10 cellular contexts compared by ENCODE assay signal in genomic region chr10:124975977-124976514, GRCh38. TPM values are rescaled to one million over a fixed set of nuclear protein-coding genes. Genes with fewer than 3 reads are reported as not detected.
DNase-seq lines count a peak whose midpoint lies in the region; ATAC-seq, FAIRE-seq and TF ChIP-seq lines count a peak whose summit lies in the region.
"Had no signal": no experiment of that assay in that cellular context is flagged by ENCODE, and none has a peak within 500 bp of the region (broad histone marks: within the 10 kb centered on the region; RNA-seq: fewer than 3 reads in every experiment).

No MANE protein-coding gene starts in this region.

- H3K4me3 Mint-ChIP-seq in endothelial cell (ENCODE audit: unreplicated experiment), result no peak overlapping the region

- peaks cover 2% of the 10 kb centered on the region for H3K27me3 Mint-ChIP-seq in endothelial cell (ENCODE audit: unreplicated experiment)

- no peaks in the 10 kb centered on the region for H3K9me3 Mint-ChIP-seq in endothelial cell (ENCODE audit: unreplicated experiment)

- no peak for TF ChIP-seq CTCF in endothelial cell (IDR thresholded peaks at IDR 0.05; ENCODE audit: unreplicated experiment)

- no peak for TF ChIP-seq POLR2A in GM12892 (IDR thresholded peaks at IDR 0.05; ENCODE audit: low read depth, low read length)

- peak overlapping the region; percentile 93 for H3K27ac Mint-ChIP-seq in endothelial cell (ENCODE audit: unreplicated experiment)

- peaks cover 14% of the 10 kb centered on the region for H3K36me3 Mint-ChIP-seq in endothelial cell (ENCODE audit: low read depth, unreplicated experiment)

- ATAC-seq in GM19372 (IDR thresholded peaks at IDR 0.05; ENCODE audit: low read depth, unreplicated experiment) (peak; percentile 61), HG03432 (IDR thresholded peaks at IDR 0.05; ENCODE audit: unreplicated experiment) (peak; percentile 64), GM21723 (IDR thresholded peaks at IDR 0.05; ENCODE audit: unreplicated experiment) (no peak), GM21576 (IDR thresholded peaks at IDR 0.05; ENCODE audit: unreplicated experiment) (no peak)
- ATAC-seq: SK-N-SH treated with all-trans-retinoic acid at 6 μM for 48 hours had no signal

- no peak for FAIRE-seq in GM12892 (lab: Jason Lieb, UNC)

- H3K4me1 Mint-ChIP-seq in endothelial cell (ENCODE audit: unreplicated experiment), result peaks cover 13% of the 10 kb centered on the region

- DNase-seq in A172 (ENCODE audit: low spot score), result peak; percentile 3
- no peak for DNase-seq in endothelial cell (ENCODE audit: low spot score)
- no peak for DNase-seq in GM12892 (ENCODE audit: insufficient read length)
- no peak for DNase-seq in DMS79 (lab: John Stamatoyannopoulos, UW)
- DNase-seq: NCI-H2171 treated with DMSO at 0.1 percent for 48 hours had no signal

RNA-seq across cellular contexts. Expression of gene ZRANB1, which starts 34.1 kb away (rescaled TPM):
- total RNA-seq in A172 (2014; rRNA removed; shearing (Covaris generic)), result 12.3 and 13.8 TPM in 2 replicates
- 22.4 TPM for total RNA-seq in endothelial cell (ENCODE audit: unreplicated experiment)
- 8.4 TPM for polyA plus RNA-seq in GM12892 (2012; ENCODE audit: missing spikeins)

Comparison
In these comparisons a context has a peak if more than half of its experiments do, and no peak if none do; other contexts are left out.
1. ATAC-seq: peak in GM19372 (single experiment) and HG03432 (single experiment); none in GM21723 (single experiment) and GM21576 (single experiment).